10 cellular contexts compared by ENCODE assay signal in genomic region chr2:85577063-85577385, GRCh38. TPM values are rescaled to one million over a fixed set of nuclear protein-coding genes. Genes with fewer than 3 reads are reported as not detected.
DNase-seq lines count a peak whose midpoint lies in the region; ATAC-seq and TF ChIP-seq lines count a peak whose summit lies in the region.
"Had no signal": no experiment of that assay in that cellular context is flagged by ENCODE, and none has a peak within 500 bp of the region (broad histone marks: within the 10 kb centered on the region; RNA-seq: fewer than 3 reads in every experiment).

No MANE protein-coding gene starts in this region.

- peak overlapping the region; percentile 49 for H3K4ac ChIP-seq in mesendoderm (ENCODE audit: low read depth, low read length)

- peaks cover 28% of the 10 kb centered on the region for H3K4me1 Mint-ChIP-seq in activated T-cell treated with anti-CD3 and anti-CD28 coated beads, Interleukin-2, amount 50 U/mL, for 4 hours (ENCODE audit: low read depth)

- peaks cover 9% of the 10 kb centered on the region for H3K79me1 ChIP-seq in mesendoderm (ENCODE audit: low read length)

- peak overlapping the region; percentile 11 for H3K56ac ChIP-seq in mesendoderm (ENCODE audit: low read length)

- H3K79me2 ChIP-seq in mesendoderm (ENCODE audit: control insufficient read depth, insufficient read depth, low read length) = peaks cover 9% of the 10 kb centered on the region

- H3K9me3 Mint-ChIP-seq in activated T-cell treated with anti-CD3 and anti-CD28 coated beads, Interleukin-2, amount 50 U/mL, for 4 hours = no peaks in the 10 kb centered on the region

- H2BK15ac ChIP-seq in mesendoderm (replicated peaks; ENCODE audit: low read depth) = peak overlapping the region; percentile 20

- no peak overlapping the region for H2BK120ac ChIP-seq in mesendoderm (ENCODE audit: low read depth, low read length)

- H3K9ac ChIP-seq in mesendoderm (ENCODE audit: low read length) = no peak overlapping the region

- TF ChIP-seq CTCF in adrenal gland (IDR thresholded peaks at IDR 0.05) (no peak), tibial nerve (IDR thresholded peaks at IDR 0.05) (no peak)

- no peaks in the 10 kb centered on the region for H3K9me3 ChIP-seq in adrenal gland (replicated peaks in 1 of 3)
- H3K9me3 ChIP-seq in tibial nerve = no peaks in the 10 kb centered on the region
- H3K9me3 ChIP-seq: SJSA1 had no signal

- H3K27ac ChIP-seq in adrenal gland (peak overlapping the region in 3 of 5 donors; percentile 17 to 86 (median 71)), mesendoderm (ENCODE audit: low read depth, low read length) (peak overlapping the region; percentile 93), tibial nerve (peak overlapping the region in 3 of 4 donors; percentile 69 to 78 (median 76))
- H3K27ac ChIP-seq: SJSA1 had no signal

- 59 to 71% (median 67%) methylated on average over 3 of the region's 3 CpGs for WGBS in adrenal gland, 4 donors
- WGBS in mesendoderm (ENCODE audit: extremely low coverage, insufficient coverage, low lambda C conversion rate) = no CpG with 5 or more reads among the region's 3 CpGs
- WGBS in tibial nerve, 2 donors = 71 to 73% methylated on average over 3 of the region's 3 CpGs

- TF ChIP-seq POLR2A in adrenal gland (IDR thresholded peaks at IDR 0.05) (no peak), tibial nerve (IDR thresholded peaks at IDR 0.05) (no peak)

- H3K23ac ChIP-seq in mesendoderm (ENCODE audit: low read length) = no peak overlapping the region

- no peak for TF ChIP-seq EP300 in tibial nerve (IDR thresholded peaks at IDR 0.05)

- intact Hi-C loops in adrenal gland (cut with DNase I) = no loop called here

- no peak overlapping the region for H4K5ac ChIP-seq in mesendoderm (ENCODE audit: low read length)

- H3K36me3 ChIP-seq in adrenal gland (replicated peaks in 1 of 2) (no peaks in the 10 kb centered on the region), mesendoderm (ENCODE audit: control insufficient read depth, insufficient read depth, low read length) (no peaks in the 10 kb centered on the region), tibial nerve (no peaks in the 10 kb centered on the region)
- H3K36me3 ChIP-seq: SJSA1 had no signal

- H3K36me3 Mint-ChIP-seq in activated T-cell treated with anti-CD3 and anti-CD28 coated beads, Interleukin-2, amount 50 U/mL, for 4 hours (ENCODE audit: insufficient read depth) = peaks cover 7% of the 10 kb centered on the region

- H2BK5ac ChIP-seq in mesendoderm (ENCODE audit: low read length) = no peak overlapping the region

- H3K4me3 ChIP-seq in adrenal gland = no peak overlapping the region
- no peak overlapping the region for H3K4me3 ChIP-seq in mesendoderm (ENCODE audit: low read length)
- H3K4me3 ChIP-seq in tibial nerve = peak overlapping the region in 1 of 4 donors; percentile 38
- H3K4me3 ChIP-seq: SJSA1 had no signal

- H3K4me1 ChIP-seq in adrenal gland (replicated peaks in 1 of 2) (peaks cover 9 to 14% of the 10 kb centered on the region in 2 donors), mesendoderm (ENCODE audit: control insufficient read depth, low read depth, low read length) (peaks cover 13% of the 10 kb centered on the region), tibial nerve (peaks cover 0 to 37% (median 19%) of the 10 kb centered on the region in 4 donors)

- peak overlapping the region; percentile 94 for H3K4me3 Mint-ChIP-seq in activated T-cell treated with anti-CD3 and anti-CD28 coated beads, Interleukin-2, amount 50 U/mL, for 4 hours

- no peaks in the 10 kb centered on the region for H3K27me3 Mint-ChIP-seq in activated T-cell treated with anti-CD3 and anti-CD28 coated beads, Interleukin-2, amount 50 U/mL, for 4 hours (ENCODE audit: low read depth)

- no peak overlapping the region for H3K18ac ChIP-seq in mesendoderm (ENCODE audit: low read length)

- no peaks in the 10 kb centered on the region for H3K27me3 ChIP-seq in adrenal gland
- H3K27me3 ChIP-seq in mesendoderm (ENCODE audit: insufficient read depth, low read length, poor library complexity) = no peaks in the 10 kb centered on the region
- no peaks in the 10 kb centered on the region for H3K27me3 ChIP-seq in tibial nerve

- ATAC-seq in activated T-cell treated with anti-CD3 and anti-CD28 coated beads, Interleukin-2, amount 50 U/mL, for 4 hours = no peak

- DNase-seq in activated T-cell treated with anti-CD3 and anti-CD28 coated beads, Interleukin-2, amount 50 U/mL, for 4 hours = no peak
- DNase-seq in activated T-cell treated with anti-CD3 and anti-CD28 coated beads, Interleukin-2, amount 50 U/mL, for 48 hours = no peak
- no peak for DNase-seq in adrenal gland
- DNase-seq in mesendoderm = no peak
- no peak for DNase-seq in tibial nerve (ENCODE audit: low spot score in 2 of 2)
- DNase-seq in NCI-H69 (lab: John Stamatoyannopoulos, UW) = no peak
- DNase-seq in NCI-H1048 (lab: John Stamatoyannopoulos, UW) = no peak
- no peak for DNase-seq in hypothalamus (lab: John Stamatoyannopoulos, UW)
- DNase-seq: activated gamma-delta T cell had no signal

- H3K4me2 ChIP-seq in mesendoderm (ENCODE audit: low read length) = no peak overlapping the region

- H4K8ac ChIP-seq in mesendoderm (ENCODE audit: low read depth, low read length) = no peak overlapping the region

- H2AK5ac ChIP-seq in mesendoderm (ENCODE audit: low read length) = no peak overlapping the region

RNA-seq across cellular contexts. Expression of gene VAMP8, which starts 0.4 kb away (rescaled TPM):
- total RNA-seq in activated T-cell treated with anti-CD3 and anti-CD28 coated beads, Interleukin-2, amount 50 U/mL, for 4 hours = 10 to 100 TPM; 64.6 to 75.9 (median 71.2) TPM
- total RNA-seq in adrenal gland (10 to 100 TPM in 7 of 8 donors, 1 to 10 TPM in 1; 8.3 to 68.9 (median 46.1) TPM), tibial nerve (10 to 100 TPM in 2 of 4 donors, 1 to 10 TPM in 2; 4.3 to 24.0 (median 11.8) TPM)
- polyA plus RNA-seq in adrenal gland = 100 to 1,000 TPM in 1 of 3 donors, 10 to 100 TPM in 2; 47.2 to 108 (median 51.5) TPM
- 229 TPM for polyA plus RNA-seq in mesendoderm (2013, experiment 1 of 2)
- 225 TPM for polyA plus RNA-seq in mesendoderm (2013, experiment 2 of 2)
- total RNA-seq: SJSA1 had no signal

RNA-seq across cellular contexts. Expression of gene VAMP5, which starts 7.2 kb away (rescaled TPM):
- 10 to 100 TPM in 1 of 3 donors, 1 to 10 TPM in 2; 7.3 to 12.1 (median 9.3) TPM for total RNA-seq in activated T-cell treated with anti-CD3 and anti-CD28 coated beads, Interleukin-2, amount 50 U/mL, for 4 hours
- total RNA-seq in adrenal gland = 100 to 1,000 TPM in 2 of 8 donors, 10 to 100 TPM in 6; 34.1 to 122 (median 78.3) TPM
- 100 to 1,000 TPM in 2 of 3 donors, 10 to 100 TPM in 1; 37.7 to 130 (median 118) TPM for polyA plus RNA-seq in adrenal gland
- 15.9 TPM for polyA plus RNA-seq in mesendoderm (2013, experiment 1 of 2)
- 14.8 TPM for polyA plus RNA-seq in mesendoderm (2013, experiment 2 of 2)
- 10 to 100 TPM; 39.6 to 91.6 (median 55.6) TPM for total RNA-seq in tibial nerve

RNA-seq across cellular contexts. Expression of gene GGCX, which starts 15.7 kb away (rescaled TPM):
- total RNA-seq in activated T-cell treated with anti-CD3 and anti-CD28 coated beads, Interleukin-2, amount 50 U/mL, for 4 hours = 10 to 100 TPM; 20.8 to 24.0 (median 22.1) TPM
- total RNA-seq in adrenal gland (10 to 100 TPM; 24.8 to 85.2 (median 51.1) TPM), tibial nerve (10 to 100 TPM; 24.7 to 34.3 (median 27.1) TPM)
- polyA plus RNA-seq in adrenal gland = 10 to 100 TPM; 14.9 to 28.4 (median 19.2) TPM
- polyA plus RNA-seq in mesendoderm (2013, experiment 1 of 2) = 34.1 TPM
- polyA plus RNA-seq in mesendoderm (2013, experiment 2 of 2) = 32.9 TPM

RNA-seq across cellular contexts. Expression of gene RNF181, which starts 18.5 kb away (rescaled TPM):
- 100 to 1,000 TPM in 1 of 3 donors, 10 to 100 TPM in 2; 87.8 to 108 (median 94.0) TPM for total RNA-seq in activated T-cell treated with anti-CD3 and anti-CD28 coated beads, Interleukin-2, amount 50 U/mL, for 4 hours
- total RNA-seq in adrenal gland (100 to 1,000 TPM in 7 of 8 donors, 10 to 100 TPM in 1; 93.8 to 199 (median 172) TPM), tibial nerve (100 to 1,000 TPM; 117 to 212 (median 162) TPM)
- 100 to 1,000 TPM; 130 to 295 (median 214) TPM for polyA plus RNA-seq in adrenal gland
- 212 TPM for polyA plus RNA-seq in mesendoderm (2013, experiment 1 of 2)
- 210 TPM for polyA plus RNA-seq in mesendoderm (2013, experiment 2 of 2)

RNA-seq across cellular contexts. Expression of gene TMEM150A, which starts 25.5 kb away (rescaled TPM):
- total RNA-seq in activated T-cell treated with anti-CD3 and anti-CD28 coated beads, Interleukin-2, amount 50 U/mL, for 4 hours = 10 to 100 TPM in 2 of 3 donors, 1 to 10 TPM in 1; 9.7 to 11.9 (median 10.5) TPM
- 10 to 100 TPM; 16.0 to 31.2 (median 22.6) TPM for total RNA-seq in adrenal gland
- 10 to 100 TPM; 11.6 to 79.1 (median 61.4) TPM for polyA plus RNA-seq in adrenal gland
- polyA plus RNA-seq in mesendoderm (2013, experiment 1 of 2) = 19.3 TPM
- polyA plus RNA-seq in mesendoderm (2013, experiment 2 of 2) = 18.8 TPM
- 10 to 100 TPM; 12.9 to 29.4 (median 16.6) TPM for total RNA-seq in tibial nerve
